8 cellular contexts compared by ENCODE assay signal in the genomic region with DNA sequence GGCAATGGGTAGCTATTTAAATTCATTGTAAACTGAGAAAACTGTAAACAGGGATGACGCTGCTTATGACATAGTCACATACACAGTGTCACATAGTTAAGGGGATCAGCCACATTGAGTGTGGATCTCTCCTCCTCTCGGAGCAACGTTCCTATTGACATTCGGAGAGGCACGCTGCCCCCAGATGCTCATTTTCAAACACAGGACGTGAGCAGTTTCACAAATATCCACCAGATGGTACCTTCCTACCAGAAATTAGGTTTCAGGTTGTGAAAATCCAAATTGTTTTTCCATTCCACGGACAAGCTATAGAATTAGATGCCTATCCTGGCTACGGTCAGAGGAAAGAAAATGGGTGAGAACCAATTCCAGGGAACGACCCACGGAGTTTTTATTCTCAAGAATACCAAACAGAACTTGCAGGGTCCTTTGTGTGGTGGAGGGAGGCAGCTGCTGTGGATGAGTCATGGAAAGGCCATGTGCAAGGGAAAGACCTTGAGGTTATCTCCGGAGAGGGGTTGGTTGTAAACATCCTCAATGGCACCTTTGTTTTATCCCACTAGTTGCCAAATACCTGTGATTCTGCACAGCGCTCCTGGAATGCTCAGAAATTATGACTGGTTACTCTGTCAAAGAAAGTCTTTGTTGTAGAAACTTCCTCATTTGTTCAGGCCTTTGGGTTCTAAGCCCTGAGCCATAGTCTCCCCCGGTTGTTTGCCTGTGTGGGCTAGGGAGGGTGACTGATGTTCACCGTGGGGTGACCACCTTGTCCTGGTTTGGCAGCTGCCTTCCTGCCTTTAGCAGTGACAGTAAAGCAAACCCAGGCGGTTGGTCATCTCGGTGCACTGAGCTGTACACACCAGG.
DNase-seq lines count a peak whose midpoint lies in the region; ATAC-seq and TF ChIP-seq lines count a peak whose summit lies in the region.

No MANE protein-coding gene starts in this region.

- peak overlapping the region; percentile 78 for H3K27ac Mint-ChIP-seq in glutamatergic neuron (ENCODE audit: unreplicated experiment)
- no peak overlapping the region for H3K27ac Mint-ChIP-seq in activated CD4-positive, alpha-beta T cell treated with anti-CD3 and anti-CD28 coated beads, Interleukin-2, amount 10 ng/mL, durations not matched to agents 7 days and 5 days

- no peak overlapping the region for H3K27ac ChIP-seq in A673 (ENCODE audit: low read depth, low read length, poor library complexity, severe bottlenecking)
- no peak overlapping the region for H3K27ac ChIP-seq in SJSA1
- H3K27ac ChIP-seq in testis = peak overlapping the region; percentile 7 to 15
- no peak overlapping the region for H3K27ac ChIP-seq in vagina

- DNase-seq in A673 (ENCODE audit: low spot score) = peak; percentile 43
- no peak for DNase-seq in HFF-Myc (ENCODE audit: extremely low read depth, low read depth)
- peak; percentile 53 to 59 for DNase-seq in SJSA1 (ENCODE audit: low read depth in 1 of 2, low spot score in 2 of 2)
- no peak for DNase-seq in glutamatergic neuron
- peak; percentile 49 for DNase-seq in testis
- DNase-seq in vagina (ENCODE audit: extremely low spot score in 2 of 2) = no peak
- DNase-seq in activated CD4-positive, alpha-beta T cell treated with anti-CD3 and anti-CD28 coated beads, Interleukin-2, amount 10 ng/mL, durations not matched to agents 7 days and 5 days = no peak

- POLR2A ChIA-PET in A673 (lab: Charles Lee; ENCODE audit: low non-redundant PET) = no interaction called here
- POLR2A ChIA-PET in activated CD4-positive, alpha-beta T cell treated with anti-CD3 and anti-CD28 coated beads, Interleukin-2, amount 10 ng/mL, durations not matched to agents 7 days and 5 days (lab: Charles Lee) = no interaction called here

- TF ChIP-seq POLR2A in testis (IDR thresholded peaks at IDR 0.05) = no peak
- TF ChIP-seq POLR2A in vagina (IDR thresholded peaks at IDR 0.05) = no peak

- 24 to 27% methylated on average over 16 of the region's 16 CpGs for WGBS in testis, 2 donors

- intact Hi-C loops in A673 (cut with micrococcal nuclease; ENCODE audit: unreplicated experiment) = no loop called here
- intact Hi-C loops in testis (cut with DNase I; ENCODE audit: low total_unique reads) = loop anchor here (10.0 kb wide), 1 partner anchor 577 kb away; no protein-coding TSS in a partner anchor
- intact Hi-C loops in vagina (cut with DNase I) = no loop called here

- H3K4me1 Mint-ChIP-seq in glutamatergic neuron (ENCODE audit: low read depth, unreplicated experiment) = peaks cover 31% of the 10 kb centered on the region
- peaks cover 5% of the 10 kb centered on the region for H3K4me1 Mint-ChIP-seq in activated CD4-positive, alpha-beta T cell treated with anti-CD3 and anti-CD28 coated beads, Interleukin-2, amount 10 ng/mL, durations not matched to agents 7 days and 5 days

- H3K4me3 ChIP-seq in A673 (ENCODE audit: low read depth, low read length, poor library complexity, severe bottlenecking) = no peak overlapping the region
- no peak overlapping the region for H3K4me3 ChIP-seq in HFF-Myc (replicated peaks; ENCODE audit: low read depth, low read length)
- no peak overlapping the region for H3K4me3 ChIP-seq in SJSA1
- H3K4me3 ChIP-seq in testis = no peak overlapping the region
- no peak overlapping the region for H3K4me3 ChIP-seq in vagina

- H3K36me3 ChIP-seq in A673 (ENCODE audit: insufficient read depth, low read length, poor library complexity, severe bottlenecking) (no peaks in the 10 kb centered on the region), SJSA1 (no peaks in the 10 kb centered on the region; the same call in 1 of the 2 replicates), testis (ENCODE audit: low read depth, missing control alignments) (no peaks in the 10 kb centered on the region), vagina (no peaks in the 10 kb centered on the region)

- H3K9me3 ChIP-seq in A673 (ENCODE audit: low read depth, low read length, poor library complexity, severe bottlenecking) (peaks cover 5% of the 10 kb centered on the region), SJSA1 (replicated peaks) (no peaks in the 10 kb centered on the region), testis (no peaks in the 10 kb centered on the region), vagina (no peaks in the 10 kb centered on the region)

- H3K4me3 Mint-ChIP-seq in glutamatergic neuron (ENCODE audit: unreplicated experiment) = no peak overlapping the region
- no peak overlapping the region for H3K4me3 Mint-ChIP-seq in activated CD4-positive, alpha-beta T cell treated with anti-CD3 and anti-CD28 coated beads, Interleukin-2, amount 10 ng/mL, durations not matched to agents 7 days and 5 days

- H3K9me3 Mint-ChIP-seq in glutamatergic neuron (ENCODE audit: unreplicated experiment) = peaks cover 13% of the 10 kb centered on the region
- H3K9me3 Mint-ChIP-seq in activated CD4-positive, alpha-beta T cell treated with anti-CD3 and anti-CD28 coated beads, Interleukin-2, amount 10 ng/mL, durations not matched to agents 7 days and 5 days = peaks cover 4% of the 10 kb centered on the region

- CTCF ChIA-PET in A673 (lab: Charles Lee) = interaction anchor here (0.5 to 1.3 kb wide), 2 partner anchors 566 to 573 kb away, joined by 3 to 5 read pairs; no protein-coding TSS in a partner anchor
- CTCF ChIA-PET in activated CD4-positive, alpha-beta T cell treated with anti-CD3 and anti-CD28 coated beads, Interleukin-2, amount 10 ng/mL, durations not matched to agents 7 days and 5 days (lab: Charles Lee) = interaction anchor here (0.6 to 2.1 kb wide), 4 partner anchors 10 to 529 kb away, joined by 3 to 8 read pairs (median 4); no protein-coding TSS in a partner anchor

- H3K27me3 Mint-ChIP-seq in glutamatergic neuron (ENCODE audit: unreplicated experiment) = peaks cover 5% of the 10 kb centered on the region
- no peaks in the 10 kb centered on the region for H3K27me3 Mint-ChIP-seq in activated CD4-positive, alpha-beta T cell treated with anti-CD3 and anti-CD28 coated beads, Interleukin-2, amount 10 ng/mL, durations not matched to agents 7 days and 5 days

- peak; percentile 57 for TF ChIP-seq CTCF in A673 (conservative IDR thresholded peaks at IDR 0.05; ENCODE audit: low read depth, low read length)
- TF ChIP-seq CTCF in HFF-Myc (IDR thresholded peaks at IDR 0.05; ENCODE audit: low read depth, low read length, missing control alignments) = peak; percentile 26
- TF ChIP-seq CTCF in glutamatergic neuron (IDR thresholded peaks at IDR 0.05; ENCODE audit: partially characterized antibody, unreplicated experiment) = no peak
- TF ChIP-seq CTCF in testis (IDR thresholded peaks at IDR 0.05) = peak; percentile 8 to 39 (median 18)
- TF ChIP-seq CTCF in vagina (IDR thresholded peaks at IDR 0.05) = no peak

- ATAC-seq in HG02763 (IDR thresholded peaks at IDR 0.05; ENCODE audit: unreplicated experiment) = no peak

- H3K27me3 ChIP-seq in A673 (replicated peaks; ENCODE audit: insufficient read depth, low read depth, low read length, poor library complexity) (no peaks in the 10 kb centered on the region), SJSA1 (replicated peaks) (no peaks in the 10 kb centered on the region), testis (no peaks in the 10 kb centered on the region), vagina (no peaks in the 10 kb centered on the region)

- no TSS peak for BruUV-seq in A673 (replicated peaks; lab: Mats Ljungman, UMichigan)

- H3K36me3 Mint-ChIP-seq in glutamatergic neuron (ENCODE audit: unreplicated experiment) = peaks cover 12% of the 10 kb centered on the region
- peaks cover 5% of the 10 kb centered on the region for H3K36me3 Mint-ChIP-seq in activated CD4-positive, alpha-beta T cell treated with anti-CD3 and anti-CD28 coated beads, Interleukin-2, amount 10 ng/mL, durations not matched to agents 7 days and 5 days (ENCODE audit: low read depth)

- H3K4me1 ChIP-seq in A673 (ENCODE audit: insufficient read depth, low read length, poor library complexity, severe bottlenecking) = no peaks in the 10 kb centered on the region
- peaks cover 19% of the 10 kb centered on the region for H3K4me1 ChIP-seq in SJSA1 (replicated peaks)
- peaks cover 12% of the 10 kb centered on the region for H3K4me1 ChIP-seq in testis
- H3K4me1 ChIP-seq in vagina = no peaks in the 10 kb centered on the region

Comparison
In these comparisons a context has a peak if more than half of its experiments do, and no peak if none do; other contexts are left out.
1. DNase-seq: peak in A673 (single experiment), SJSA1 (2 of 2) and testis (single experiment); none in HFF-Myc (single experiment), glutamatergic neuron (single experiment), vagina (0 of 2) and activated CD4-positive, alpha-beta T cell treated with anti-CD3 and anti-CD28 coated beads, Interleukin-2, amount 10 ng/mL, durations not matched to agents 7 days and 5 days (single experiment).
2. H3K27ac ChIP-seq: peak in testis (2 of 2); none in A673 (single experiment), SJSA1 (single experiment) and vagina (single experiment).
3. CTCF ChIP-seq: peak in A673 (single experiment), HFF-Myc (single experiment) and testis (3 of 3); none in glutamatergic neuron (single experiment) and vagina (0 of 3).